In genomic region chr9:92325991-92326500, GRCh38 we compare ENCODE assay signal across 8 cellular contexts. TPM values are rescaled to one million over a fixed set of nuclear protein-coding genes. Genes with fewer than 3 reads are reported as not detected.
A peak's percentile ranks its signal among the peaks of the same experiment; 100 is the strongest.
DNase-seq lines count a peak whose midpoint lies in the region; ATAC-seq lines count a peak whose summit lies in the region.

No MANE protein-coding gene starts in this region.

- DNase-seq in NCI-H2107 treated with DMSO at 0.1 percent for 48 hours (lab: John Stamatoyannopoulos, UW; ENCODE audit: unreplicated experiment) (peak; percentile 21), NCI-H2107 (lab: John Stamatoyannopoulos, UW) (no peak), HuH-7.5 (ENCODE audit: low spot score) (peak; percentile 21), left lobe of liver (ENCODE audit: low spot score) (no peak)
- no peak for DNase-seq in activated naive CD4-positive, alpha-beta T cell treated with anti-CD3 and anti-CD28 coated beads, Interleukin-2, amount 50 U/mL, for 72 hours (ENCODE audit: low spot score in 2 of 2)
- DNase-seq in stimulated activated naive CD8-positive, alpha-beta T cell treated with anti-CD3 and anti-CD28 coated beads, Interleukin-15, Interleukin-2, amounts not matched to agents 100 U/mL and 50 U/mL, for 24 hours: no peak
- DNase-seq in stimulated activated CD4-positive, alpha-beta T cell treated with anti-CD3 and anti-CD28 coated beads, Interleukin-4, amount 100 ng/mL, for 4 hours: no peak

- H3K36me3 Mint-ChIP-seq in activated naive CD4-positive, alpha-beta T cell treated with anti-CD3 and anti-CD28 coated beads, Interleukin-2, amount 50 U/mL, for 72 hours: peaks cover 16 to 20% of the 10 kb centered on the region in 2 donors

- peak overlapping the region; percentile 93 for H3K4me3 ChIP-seq in iPS-11a (ENCODE audit: low read depth, low read length)

- no peaks in the 10 kb centered on the region for H3K9me3 Mint-ChIP-seq in activated naive CD4-positive, alpha-beta T cell treated with anti-CD3 and anti-CD28 coated beads, Interleukin-2, amount 50 U/mL, for 72 hours

- peak in 1 of 2 donors; percentile 3 for ATAC-seq in activated naive CD4-positive, alpha-beta T cell treated with anti-CD3 and anti-CD28 coated beads, Interleukin-2, amount 50 U/mL, for 72 hours
- peak; percentile 2 for ATAC-seq in stimulated activated naive CD8-positive, alpha-beta T cell treated with anti-CD3 and anti-CD28 coated beads, Interleukin-15, Interleukin-2, amounts not matched to agents 100 U/mL and 50 U/mL, for 24 hours
- no peak for ATAC-seq in left lobe of liver

- peak overlapping the region; percentile 89 to 96 for H3K27ac Mint-ChIP-seq in activated naive CD4-positive, alpha-beta T cell treated with anti-CD3 and anti-CD28 coated beads, Interleukin-2, amount 50 U/mL, for 72 hours

RNA-seq across cellular contexts. Expression of gene CENPP, which starts 0.3 kb away (rescaled TPM):
- total RNA-seq in activated naive CD4-positive, alpha-beta T cell treated with anti-CD3 and anti-CD28 coated beads, Interleukin-2, amount 50 U/mL, for 72 hours: 10 to 100 TPM; 22.3 to 26.4 TPM
- 1.2 TPM for total RNA-seq in left lobe of liver

RNA-seq across cellular contexts. Expression of gene NOL8, which starts 0.9 kb away (rescaled TPM):
- total RNA-seq in activated naive CD4-positive, alpha-beta T cell treated with anti-CD3 and anti-CD28 coated beads, Interleukin-2, amount 50 U/mL, for 72 hours: 10 to 100 TPM; 64.2 to 66.9 TPM
- total RNA-seq in left lobe of liver: 9.7 TPM

RNA-seq across cellular contexts. Expression of gene IARS1, which starts 32.5 kb away (rescaled TPM):
- 100 to 1,000 TPM; 199 to 222 TPM for total RNA-seq in activated naive CD4-positive, alpha-beta T cell treated with anti-CD3 and anti-CD28 coated beads, Interleukin-2, amount 50 U/mL, for 72 hours
- 31.5 TPM for total RNA-seq in left lobe of liver

Comparison
In these comparisons a context has a peak if more than half of its experiments do, and no peak if none do; other contexts are left out.
1. DNase-seq: peak in NCI-H2107 treated with DMSO at 0.1 percent for 48 hours (single experiment) and HuH-7.5 (single experiment); none in NCI-H2107 (single experiment), activated naive CD4-positive, alpha-beta T cell treated with anti-CD3 and anti-CD28 coated beads, Interleukin-2, amount 50 U/mL, for 72 hours (0 of 2), stimulated activated naive CD8-positive, alpha-beta T cell treated with anti-CD3 and anti-CD28 coated beads, Interleukin-15, Interleukin-2, amounts not matched to agents 100 U/mL and 50 U/mL, for 24 hours (single experiment), left lobe of liver (single experiment) and stimulated activated CD4-positive, alpha-beta T cell treated with anti-CD3 and anti-CD28 coated beads, Interleukin-4, amount 100 ng/mL, for 4 hours (0 of 2).
2. RNA of gene CENPP, which starts 0.3 kb away (total RNA-seq): 22.3 to 26.4 TPM in activated naive CD4-positive, alpha-beta T cell treated with anti-CD3 and anti-CD28 coated beads, Interleukin-2, amount 50 U/mL, for 72 hours; 1.2 TPM in left lobe of liver (single experiment); every median in the first group is over 10 times any median in the second.